2 cellular contexts compared by ENCODE assay signal in the genomic region with DNA sequence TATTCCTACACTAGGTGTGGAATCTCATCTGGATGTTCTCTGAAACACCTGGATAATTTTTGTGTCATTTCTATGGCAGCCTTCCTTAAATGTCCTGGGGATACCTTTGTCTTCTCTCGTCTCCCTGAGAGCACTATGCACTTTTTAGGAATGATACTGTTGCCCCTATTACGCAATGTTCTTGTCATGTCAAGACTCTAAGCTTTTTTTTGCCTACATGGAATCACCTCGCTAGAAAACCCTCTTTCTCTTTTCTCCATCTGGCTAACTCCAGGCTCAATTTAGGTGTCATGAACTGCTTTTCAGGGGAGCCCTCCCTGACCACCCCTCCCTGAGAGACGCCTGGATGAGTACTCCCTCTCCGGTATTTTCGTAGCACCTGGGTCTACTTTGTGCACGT.
A peak's percentile ranks its signal among the peaks of the same experiment; 100 is the strongest.
TF ChIP-seq lines count a peak whose summit lies in the region.

No MANE protein-coding gene starts in this region.

TF ChIP-seq in Ishikawa, 13 proteins besides CTCF, POLR2A, EP300 and RAD21:
- TF ChIP-seq CEBPB (IDR thresholded peaks at IDR 0.05) (peak; percentile 47; the same call in 1 of the 2 replicates), ZBTB7A (IDR thresholded peaks at IDR 0.05; ENCODE audit: low read depth) (no peak)

TF ChIP-seq in H1, 55 proteins besides CTCF, POLR2A, EP300 and RAD21:
- TF ChIP-seq TAF1 (IDR thresholded peaks at IDR 0.05; ENCODE audit: low read depth, low read length) (no peak), CEBPB (IDR thresholded peaks at IDR 0.05; ENCODE audit: low read depth, low read length) (peak; percentile 96)
